18 cellular contexts compared by ENCODE assay signal in genomic region chr3:17149076-17149475, GRCh38.
DNase-seq lines count a peak whose midpoint lies in the region; ATAC-seq and TF ChIP-seq lines count a peak whose summit lies in the region.
"Had no signal": no experiment of that assay in that cellular context is flagged by ENCODE, and none has a peak within 500 bp of the region (broad histone marks: within the 10 kb centered on the region; RNA-seq: fewer than 3 reads in every experiment).

No MANE protein-coding gene starts in this region.

- no peak overlapping the region for H3K27ac Mint-ChIP-seq in activated CD8-positive, alpha-beta T cell treated with anti-CD3 and anti-CD28 coated beads, Interleukin-2, amount 10 ng/mL, durations not matched to agents 7 days and 5 days
- H3K27ac Mint-ChIP-seq: HFFc6 had no signal

- CTCF ChIA-PET in activated CD8-positive, alpha-beta T cell treated with anti-CD3 and anti-CD28 coated beads, Interleukin-2, amount 10 ng/mL, durations not matched to agents 7 days and 5 days (lab: Charles Lee) = no interaction called here

- H3K4me3 Mint-ChIP-seq in activated CD8-positive, alpha-beta T cell treated with anti-CD3 and anti-CD28 coated beads, Interleukin-2, amount 10 ng/mL, durations not matched to agents 7 days and 5 days = no peak overlapping the region
- H3K4me3 Mint-ChIP-seq: CD4-positive, alpha-beta memory T cell; HFFc6 had no signal

- H2AFZ ChIP-seq in DND-41 (ENCODE audit: low read depth, low read length) = no peak overlapping the region

- H3K9me3 ChIP-seq in DND-41 (ENCODE audit: insufficient read depth, low read length, severe bottlenecking) = peaks cover 4% of the 10 kb centered on the region
- H3K9me3 ChIP-seq in KOPT-K1 (ENCODE audit: insufficient read depth, low read length, poor library complexity, severe bottlenecking) = peaks cover 7% of the 10 kb centered on the region
- H3K9me3 ChIP-seq: HAP-1 had no signal

- peaks cover 14% of the 10 kb centered on the region for H3K36me3 ChIP-seq in DND-41 (ENCODE audit: insufficient read depth, low read length)
- H3K36me3 ChIP-seq in KOPT-K1 (ENCODE audit: insufficient read depth, low read length) = peaks cover 12% of the 10 kb centered on the region; the same call in 1 of the 2 replicates
- H3K36me3 ChIP-seq: HAP-1 had no signal

- H4K20me1 ChIP-seq in DND-41 (ENCODE audit: insufficient read depth, low read length) = no peaks in the 10 kb centered on the region

- H3K36me3 Mint-ChIP-seq in activated CD8-positive, alpha-beta T cell treated with anti-CD3 and anti-CD28 coated beads, Interleukin-2, amount 10 ng/mL, durations not matched to agents 7 days and 5 days (ENCODE audit: low read depth) = peaks cover 48% of the 10 kb centered on the region

- no peak overlapping the region for H3K9ac ChIP-seq in DND-41 (ENCODE audit: low read depth, low read length)

- H3K4me3 ChIP-seq in DND-41 (ENCODE audit: low read depth in 1 of 2, low read length in 2 of 2) = no peak overlapping the region
- H3K4me3 ChIP-seq: GM12878, HAP-1 had no signal

- no peak for TF ChIP-seq CTCF in DND-41 (IDR thresholded peaks at IDR 0.05; ENCODE audit: borderline replicate concordance, extremely low read depth, low read length, poor library complexity, severe bottlenecking)

- peaks cover 36% of the 10 kb centered on the region for H3K4me1 ChIP-seq in DND-41 (ENCODE audit: insufficient read depth, low read length)
- H3K4me1 ChIP-seq: HAP-1 had no signal

- H3K27ac ChIP-seq in DND-41 (ENCODE audit: low read length) = peak overlapping the region; percentile 22; the same call in 1 of the 2 replicates
- H3K27ac ChIP-seq in KOPT-K1 (ENCODE audit: low read depth, low read length, poor library complexity, severe bottlenecking) = peak overlapping the region; percentile 90

- H3K4me1 Mint-ChIP-seq in activated CD8-positive, alpha-beta T cell treated with anti-CD3 and anti-CD28 coated beads, Interleukin-2, amount 10 ng/mL, durations not matched to agents 7 days and 5 days (ENCODE audit: low read depth) = peaks cover 66% of the 10 kb centered on the region

- no peaks in the 10 kb centered on the region for H3K27me3 ChIP-seq in DND-41 (ENCODE audit: insufficient read depth, low read length, poor library complexity)

- H3K27me3 Mint-ChIP-seq in activated CD8-positive, alpha-beta T cell treated with anti-CD3 and anti-CD28 coated beads, Interleukin-2, amount 10 ng/mL, durations not matched to agents 7 days and 5 days (ENCODE audit: low read depth) = no peaks in the 10 kb centered on the region
- H3K27me3 Mint-ChIP-seq: CD4-positive, alpha-beta memory T cell had no signal

- no peak for ATAC-seq in DND-41 (ENCODE audit: insufficient read depth, low read depth)
- ATAC-seq in activated CD8-positive, alpha-beta T cell treated with anti-CD3 and anti-CD28 coated beads, Interleukin-2, amount 10 ng/mL, durations not matched to agents 7 days and 5 days = no peak
- ATAC-seq: GM12878 had no signal

- no peaks in the 10 kb centered on the region for H3K79me2 ChIP-seq in DND-41 (ENCODE audit: insufficient read depth, low read length)

- no peak overlapping the region for H3K4me2 ChIP-seq in DND-41 (ENCODE audit: insufficient read depth, low read length)

- DNase-seq in DND-41 = no peak
- peak; percentile 28 for DNase-seq in mesenteric fat pad (ENCODE audit: low spot score)
- DNase-seq in stimulated activated CD8-positive, alpha-beta memory T cell treated with anti-CD3 and anti-CD28 coated beads, Interleukin-4, amount 100 ng/mL, for 48 hours = peak; percentile 5
- no peak for DNase-seq in activated CD8-positive, alpha-beta T cell treated with anti-CD3 and anti-CD28 coated beads, Interleukin-2, amount 10 ng/mL, durations not matched to agents 7 days and 5 days
- DNase-seq in SIG-M5 treated with dmso at 0.1 percent for 504 hours (lab: John Stamatoyannopoulos, UW; ENCODE audit: unreplicated experiment) = no peak
- no peak for DNase-seq in GM19238 (ENCODE audit: insufficient read length, low spot score)
- DNase-seq: C1 segment of cervical spinal cord; Calu3; CD4-positive, alpha-beta memory T cell; COR-L47; DMS53; DMS79 treated with DMSO at 0.1 percent for 48 hours; GDM1; GOT3; HFFc6 had no signal

- POLR2A ChIA-PET in activated CD8-positive, alpha-beta T cell treated with anti-CD3 and anti-CD28 coated beads, Interleukin-2, amount 10 ng/mL, durations not matched to agents 7 days and 5 days (lab: Charles Lee) = interaction anchor here (0.6 kb wide), 1 partner anchor 267 kb away, joined by 3 read pairs; no protein-coding TSS in a partner anchor

- peaks cover 17% of the 10 kb centered on the region for H3K9me3 Mint-ChIP-seq in activated CD8-positive, alpha-beta T cell treated with anti-CD3 and anti-CD28 coated beads, Interleukin-2, amount 10 ng/mL, durations not matched to agents 7 days and 5 days (ENCODE audit: insufficient read depth)

Comparison
In these comparisons a context has a peak if more than half of its experiments do, and no peak if none do; other contexts are left out.
1. DNase-seq: peak in mesenteric fat pad (single experiment) and stimulated activated CD8-positive, alpha-beta memory T cell treated with anti-CD3 and anti-CD28 coated beads, Interleukin-4, amount 100 ng/mL, for 48 hours (single experiment); none in DND-41 (single experiment), activated CD8-positive, alpha-beta T cell treated with anti-CD3 and anti-CD28 coated beads, Interleukin-2, amount 10 ng/mL, durations not matched to agents 7 days and 5 days (single experiment), SIG-M5 treated with dmso at 0.1 percent for 504 hours (single experiment) and GM19238 (single experiment).